Comparison of ENCODE assay signal across 17 cellular contexts in genomic region chr4:158870282-158871049, GRCh38.
A peak's percentile ranks its signal among the peaks of the same experiment; 100 is the strongest.
DNase-seq lines count a peak whose midpoint lies in the region; ATAC-seq, FAIRE-seq and TF ChIP-seq lines count a peak whose summit lies in the region.
"Had no signal": no experiment of that assay in that cellular context is flagged by ENCODE, and none has a peak within 500 bp of the region (broad histone marks: within the 10 kb centered on the region; RNA-seq: fewer than 3 reads in every experiment).

No MANE protein-coding gene starts in this region.

- peaks cover 70% of the 10 kb centered on the region for H3K36me3 Mint-ChIP-seq in activated T-helper 17 cell treated with anti-CD3 and anti-CD28 coated beads, Interleukin-2, amount 50 U/mL, for 72 hours (ENCODE audit: low read depth)

- H4K20me1 ChIP-seq in BLaER1, result no peaks in the 10 kb centered on the region

- TF ChIP-seq POLR2A in GM18505 (IDR thresholded peaks at IDR 0.05; ENCODE audit: borderline replicate concordance, extremely low read depth, insufficient read depth, insufficient read length), result no peak

- H3K4me1 Mint-ChIP-seq in activated T-helper 17 cell treated with anti-CD3 and anti-CD28 coated beads, Interleukin-2, amount 50 U/mL, for 72 hours, result no peaks in the 10 kb centered on the region
- H3K4me1 Mint-ChIP-seq: B cell had no signal

- H3K27ac Mint-ChIP-seq in activated T-helper 17 cell treated with anti-CD3 and anti-CD28 coated beads, Interleukin-2, amount 50 U/mL, for 72 hours, result peak overlapping the region; percentile 77
- H3K27ac Mint-ChIP-seq: activated naive CD4-positive, alpha-beta T cell treated with anti-CD3 and anti-CD28 coated beads for 36 hours; B cell; stimulated activated naive CD8-positive, alpha-beta T cell treated with anti-CD3 and anti-CD28 coated beads, Interleukin-15, Interleukin-2, amounts not matched to agents 100 ng/mL and 50 ng/mL, for 24 hours had no signal

- no peak for ATAC-seq in activated T-helper 17 cell treated with anti-CD3 and anti-CD28 coated beads, Interleukin-2, amount 50 U/mL, for 72 hours (replicated peaks)
- no peak for ATAC-seq in GM18505 (IDR thresholded peaks at IDR 0.05; ENCODE audit: unreplicated experiment)
- no peak for ATAC-seq in HG03520 (IDR thresholded peaks at IDR 0.05; ENCODE audit: unreplicated experiment)
- ATAC-seq: K562 had no signal

- FAIRE-seq in HTR-8/SVneo (lab: Jason Lieb, UNC), result no peak
- FAIRE-seq: K562, RCC 7860 had no signal

- no peaks in the 10 kb centered on the region for H3K27me3 ChIP-seq in BLaER1
- no peaks in the 10 kb centered on the region for H3K27me3 ChIP-seq in H7 (ENCODE audit: control insufficient read depth, insufficient read depth, low read length)

- peak overlapping the region; percentile 49; the same call in 1 of the 2 replicates for H3K27ac ChIP-seq in BLaER1

- no peak overlapping the region for H3K4me3 Mint-ChIP-seq in activated T-helper 17 cell treated with anti-CD3 and anti-CD28 coated beads, Interleukin-2, amount 50 U/mL, for 72 hours
- H3K4me3 Mint-ChIP-seq: activated naive CD4-positive, alpha-beta T cell treated with anti-CD3 and anti-CD28 coated beads for 36 hours; B cell; stimulated activated naive CD8-positive, alpha-beta T cell treated with anti-CD3 and anti-CD28 coated beads, Interleukin-15, Interleukin-2, amounts not matched to agents 100 ng/mL and 50 ng/mL, for 24 hours had no signal

- peak overlapping the region; percentile 53 for H3K4me2 ChIP-seq in BLaER1

- H3K27me3 Mint-ChIP-seq in activated T-helper 17 cell treated with anti-CD3 and anti-CD28 coated beads, Interleukin-2, amount 50 U/mL, for 72 hours, result no peaks in the 10 kb centered on the region
- H3K27me3 Mint-ChIP-seq: stimulated activated naive CD8-positive, alpha-beta T cell treated with anti-CD3 and anti-CD28 coated beads, Interleukin-15, Interleukin-2, amounts not matched to agents 100 ng/mL and 50 ng/mL, for 24 hours had no signal

- H3K36me3 ChIP-seq in BLaER1, result peaks cover 30% of the 10 kb centered on the region
- H3K36me3 ChIP-seq in H7 (replicated peaks; ENCODE audit: control insufficient read depth, insufficient read depth, low read length), result peaks cover 3% of the 10 kb centered on the region; the same call in 1 of the 2 replicates

- no peaks in the 10 kb centered on the region for H3K9me3 ChIP-seq in BLaER1

- H3K9ac ChIP-seq in BLaER1, result peak overlapping the region; percentile 40; the same call in 1 of the 2 replicates

- H3K4me1 ChIP-seq in BLaER1, result peaks cover 18% of the 10 kb centered on the region

- H3K9me3 Mint-ChIP-seq in activated T-helper 17 cell treated with anti-CD3 and anti-CD28 coated beads, Interleukin-2, amount 50 U/mL, for 72 hours, result no peaks in the 10 kb centered on the region
- H3K9me3 Mint-ChIP-seq: activated naive CD4-positive, alpha-beta T cell treated with anti-CD3 and anti-CD28 coated beads for 36 hours; stimulated activated naive CD8-positive, alpha-beta T cell treated with anti-CD3 and anti-CD28 coated beads, Interleukin-15, Interleukin-2, amounts not matched to agents 100 ng/mL and 50 ng/mL, for 24 hours had no signal

- DNase-seq in H7, result peak; percentile 74
- DNase-seq in myocyte (ENCODE audit: low read depth), result peak; percentile 31
- DNase-seq in NCI-H2196 treated with DMSO at 0.1 percent for 48 hours (lab: John Stamatoyannopoulos, UW; ENCODE audit: unreplicated experiment), result no peak
- DNase-seq in HTR-8/SVneo (ENCODE audit: insufficient read length, low spot score), result no peak
- DNase-seq: activated CD8-positive, alpha-beta memory T cell treated with anti-CD3 and anti-CD28 coated beads for 24 hours; activated naive CD4-positive, alpha-beta T cell treated with anti-CD3 and anti-CD28 coated beads for 36 hours; cerebellar nuclear complex; NCI-H187 treated with DMSO at 0.1 percent for 48 hours; stimulated activated CD4-positive, alpha-beta T cell treated with anti-CD3 and anti-CD28 coated beads, Interleukin-4, amount 100 ng/mL, for 24 hours had no signal

- H3K4me3 ChIP-seq in BLaER1 (no peak overlapping the region), H7 (ENCODE audit: insufficient read depth, low read depth, low read length) (no peak overlapping the region)
- H3K4me3 ChIP-seq: K562 had no signal

Comparison
In these comparisons a context has a peak if more than half of its experiments do, and no peak if none do; other contexts are left out.
1. DNase-seq: peak in H7 (single experiment) and myocyte (single experiment); none in NCI-H2196 treated with DMSO at 0.1 percent for 48 hours (single experiment) and HTR-8/SVneo (single experiment).